17 cellular contexts compared by ENCODE assay signal in the genomic region with DNA sequence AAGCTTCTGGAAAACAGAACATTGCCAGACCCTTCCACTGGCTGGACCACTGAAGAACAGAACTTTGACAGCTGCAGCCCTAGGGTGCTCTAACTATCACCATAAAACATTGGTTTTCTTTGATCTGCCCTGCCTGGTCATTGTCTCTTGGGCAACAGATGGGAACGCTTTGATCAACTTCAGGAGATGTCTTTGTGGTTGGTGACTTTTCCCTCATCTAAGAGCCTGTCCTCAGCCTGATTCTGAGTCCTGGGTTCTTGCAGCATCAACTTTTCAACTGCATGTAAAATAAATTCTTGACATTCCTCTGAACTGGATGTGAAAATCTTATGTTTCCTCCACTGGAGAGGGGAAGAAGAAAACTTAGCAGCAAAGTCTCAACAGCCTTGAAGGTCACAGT. TPM values are rescaled to one million over a fixed set of nuclear protein-coding genes. Genes with fewer than 3 reads are reported as not detected.
DNase-seq lines count a peak whose midpoint lies in the region; ATAC-seq and TF ChIP-seq lines count a peak whose summit lies in the region.
"Had no signal": no experiment of that assay in that cellular context is flagged by ENCODE, and none has a peak within 500 bp of the region (broad histone marks: within the 10 kb centered on the region; RNA-seq: fewer than 3 reads in every experiment).

No MANE protein-coding gene starts in this region.

- intact Hi-C loops in esophagus muscularis mucosa (cut with DNase I) (no loop called here), transverse colon (cut with DNase I; ENCODE audit: low total_unique reads) (no loop called here), left cardiac atrium (cut with DNase I) (no loop called here)

- H3K27me3 ChIP-seq in esophagus muscularis mucosa (no peaks in the 10 kb centered on the region), transverse colon (no peaks in the 10 kb centered on the region)

- in situ Hi-C loops in transverse colon (cut with MboI; ENCODE audit: low pct_ligation_motif_present in 1 of 4, low pct_unique_long_range_greater_than_20kb in 1 of 4, low sequenced_read_pairs in 3 of 4) = no loop called here

- H3K4me3 ChIP-seq in esophagus muscularis mucosa (no peak overlapping the region), transverse colon (no peak overlapping the region)
- H3K4me3 ChIP-seq: A549, GM23248, HAP-1 had no signal

- H3K36me3 ChIP-seq in esophagus muscularis mucosa = no peaks in the 10 kb centered on the region
- no peaks in the 10 kb centered on the region for H3K36me3 ChIP-seq in transverse colon
- H3K36me3 ChIP-seq: HAP-1 had no signal

- TF ChIP-seq POLR2A in esophagus muscularis mucosa (IDR thresholded peaks at IDR 0.05; ENCODE audit: low read depth) = no peak
- no peak for TF ChIP-seq POLR2A in transverse colon (IDR thresholded peaks at IDR 0.05)

- DNase-seq in NCI-H82 (lab: John Stamatoyannopoulos, UW) = peak; percentile 22
- no peak for DNase-seq in NCI-H82 treated with DMSO at 0.1 percent for 48 hours (lab: John Stamatoyannopoulos, UW; ENCODE audit: unreplicated experiment)
- DNase-seq in LHCN-M2 (ENCODE audit: low read depth) = peak; percentile 27
- DNase-seq in esophagus muscularis mucosa (ENCODE audit: extremely low spot score) = peak; percentile 74
- no peak for DNase-seq in transverse colon
- no peak for DNase-seq in NCI-H774 (lab: John Stamatoyannopoulos, UW)
- DNase-seq in left cardiac atrium = no peak
- DNase-seq: C1 segment of cervical spinal cord; CD4-positive, CD25-positive, alpha-beta regulatory T cell; CD8-positive, alpha-beta memory T cell; COR-L47; DMS79; GF-D8; GM23248 had no signal

- no peak for TF ChIP-seq EP300 in esophagus muscularis mucosa (IDR thresholded peaks at IDR 0.05)
- no peak for TF ChIP-seq EP300 in transverse colon (IDR thresholded peaks at IDR 0.05; ENCODE audit: low read depth)

- ATAC-seq in left cardiac atrium = no peak
- ATAC-seq: A549 had no signal

- H3K27ac ChIP-seq in esophagus muscularis mucosa (replicated peaks in 1 of 4) (no peak overlapping the region), transverse colon (no peak overlapping the region)
- H3K27ac ChIP-seq: 22Rv1, A549, GM23248 had no signal

- no peaks in the 10 kb centered on the region for H3K9me3 ChIP-seq in esophagus muscularis mucosa
- no peaks in the 10 kb centered on the region for H3K9me3 ChIP-seq in transverse colon
- H3K9me3 ChIP-seq: A549, HAP-1 had no signal

- TF ChIP-seq CTCF in esophagus muscularis mucosa (IDR thresholded peaks at IDR 0.05) (no peak), transverse colon (IDR thresholded peaks at IDR 0.05) (no peak)

- H3K4me1 ChIP-seq in esophagus muscularis mucosa (peaks cover 3 to 8% (median 7%) of the 10 kb centered on the region in 4 donors), transverse colon (peaks cover 0 to 8% (median 6%) of the 10 kb centered on the region in 4 donors)
- H3K4me1 ChIP-seq: HAP-1 had no signal

- WGBS in esophagus muscularis mucosa = 94% methylated on average over 1 of the region's 1 CpG
- WGBS in transverse colon (ENCODE audit: low coverage in 1 of 2), 2 donors = 100% methylated on average over 1 of the region's 1 CpG

RNA-seq across cellular contexts. Expression of a gene that starts 53.1 kb away (rescaled TPM):
- total RNA-seq in LHCN-M2 (2014; rRNA removed) = 12.2 and 12.7 TPM in 2 replicates
- 2.0 TPM for polyA plus RNA-seq in LHCN-M2 (2012)
- total RNA-seq in esophagus muscularis mucosa = 10 to 100 TPM; 16.9 to 23.5 (median 20.2) TPM
- total RNA-seq in transverse colon = 10 to 100 TPM; 60.8 to 83.0 (median 69.6) TPM
- total RNA-seq in left cardiac atrium = 10 to 100 TPM in 1 of 2 donors, 1 to 10 TPM in 1; 7.7 to 10.2 TPM

Comparison
In these comparisons a context has a peak if more than half of its experiments do, and no peak if none do; other contexts are left out.
1. DNase-seq: peak in NCI-H82 (single experiment), LHCN-M2 (single experiment) and esophagus muscularis mucosa (single experiment); none in NCI-H82 treated with DMSO at 0.1 percent for 48 hours (single experiment), transverse colon (single experiment), NCI-H774 (single experiment) and left cardiac atrium (single experiment).